In genomic region chr1:942411-942821, GRCh38 we compare ENCODE assay signal across 8 cellular contexts. TPM values are rescaled to one million over a fixed set of nuclear protein-coding genes. Genes with fewer than 3 reads are reported as not detected.
DNase-seq lines count a peak whose midpoint lies in the region; ATAC-seq and TF ChIP-seq lines count a peak whose summit lies in the region.
"Had no signal": no experiment of that assay in that cellular context is flagged by ENCODE, and none has a peak within 500 bp of the region (broad histone marks: within the 10 kb centered on the region; RNA-seq: fewer than 3 reads in every experiment).

No MANE protein-coding gene starts in this region.

- H3K4me3 ChIP-seq in KMS-11 (IDR thresholded peaks at IDR 0.05; ENCODE audit: insufficient read depth, low read depth, low read length) (no peak overlapping the region), ectodermal cell (ENCODE audit: insufficient read depth, low read depth, low read length) (peak overlapping the region; percentile 31), ovary (peak overlapping the region; percentile 21)

- H3K4me1 ChIP-seq in KMS-11 (ENCODE audit: low read depth, poor library complexity, severe bottlenecking) (peaks cover 79% of the 10 kb centered on the region), ectodermal cell (ENCODE audit: control insufficient read depth, insufficient read depth, low read length) (peaks cover 40% of the 10 kb centered on the region), ovary (ENCODE audit: insufficient read depth) (peaks cover 31% of the 10 kb centered on the region)

- TF ChIP-seq POLR2A in ovary (IDR thresholded peaks at IDR 0.05) = no peak

- 1% methylated on average over 48 of the region's 48 CpGs for WGBS in ectodermal cell, 2 experiments
- 0 to 2% (median 1%) methylated on average over 2 to 48 of the region's 48 CpGs for WGBS in ovary, 3 donors

- H3K27me3 ChIP-seq in KMS-11 (ENCODE audit: insufficient read depth, low read depth) = peaks cover 48% of the 10 kb centered on the region
- H3K27me3 ChIP-seq in ectodermal cell (ENCODE audit: control insufficient read depth, insufficient read depth, low read length, poor library complexity, severe bottlenecking) = peaks cover 67% of the 10 kb centered on the region
- H3K27me3 ChIP-seq in ovary = peaks cover 10% of the 10 kb centered on the region

- DNase-seq in COR-L47 (lab: John Stamatoyannopoulos, UW) (peak; percentile 48), ovary (peak in 1 of 5 donors; percentile 58), hypothalamus (lab: John Stamatoyannopoulos, UW) (no peak), MV-4-11 (lab: John Stamatoyannopoulos, UW) (no peak)
- DNase-seq: hippocampal formation had no signal

- H3K27ac ChIP-seq in KMS-11 = no peak overlapping the region
- H3K27ac ChIP-seq in ectodermal cell (ENCODE audit: insufficient read depth, low read depth, low read length, poor library complexity, severe bottlenecking) = no peak overlapping the region
- peak overlapping the region in 1 of 2 donors; percentile 3 for H3K27ac ChIP-seq in ovary

- no peaks in the 10 kb centered on the region for H3K9me3 ChIP-seq in ectodermal cell (ENCODE audit: control insufficient read depth, low read length)
- H3K9me3 ChIP-seq in ovary = no peaks in the 10 kb centered on the region

- H3K9ac ChIP-seq in KMS-11 = no peak overlapping the region

- ATAC-seq in HG03175 (IDR thresholded peaks at IDR 0.05; ENCODE audit: unreplicated experiment) = no peak

- H3K79me2 ChIP-seq in KMS-11 (ENCODE audit: insufficient read depth, low read depth) = no peaks in the 10 kb centered on the region

- TF ChIP-seq CTCF in KMS-11 (conservative IDR thresholded peaks at IDR 0.05; ENCODE audit: low read depth, low read length) = no peak
- no peak for TF ChIP-seq CTCF in ovary (IDR thresholded peaks at IDR 0.05)

- no peaks in the 10 kb centered on the region for H3K36me3 ChIP-seq in KMS-11 (ENCODE audit: insufficient read depth)
- H3K36me3 ChIP-seq in ectodermal cell (ENCODE audit: control insufficient read depth, insufficient read depth, low read length) = peaks cover 5% of the 10 kb centered on the region
- H3K36me3 ChIP-seq in ovary = no peaks in the 10 kb centered on the region

- intact Hi-C loops in ovary (cut with DNase I) = no loop called here

- peak overlapping the region; percentile 91 for H3K4me2 ChIP-seq in KMS-11

- no peak for TF ChIP-seq EP300 in ovary (IDR thresholded peaks at IDR 0.05)

- no peaks in the 10 kb centered on the region; the same call in 1 of the 2 replicates for H4K20me1 ChIP-seq in KMS-11 (ENCODE audit: insufficient read depth)

- no peak overlapping the region for H2AFZ ChIP-seq in KMS-11 (ENCODE audit: low read depth)

RNA-seq across cellular contexts. Expression of gene NOC2L, which starts 16.6 kb away (rescaled TPM):
- polyA plus RNA-seq in ectodermal cell (2013, experiment 1 of 4) = 90.0 TPM
- polyA plus RNA-seq in ectodermal cell (2013, experiment 2 of 4) = 87.3 TPM
- polyA plus RNA-seq in ectodermal cell (2013, experiment 3 of 4) = 58.0 TPM
- 57.1 TPM for polyA plus RNA-seq in ectodermal cell (2013, experiment 4 of 4)
- total RNA-seq in ovary = 10 to 100 TPM; 17.8 to 55.2 (median 46.3) TPM
- 10 to 100 TPM; 23.8 to 33.9 TPM for polyA plus RNA-seq in ovary

RNA-seq across cellular contexts. Expression of gene KLHL17, which starts 18.0 kb away (rescaled TPM):
- polyA plus RNA-seq in ectodermal cell (2013, experiment 1 of 4) = 27.9 TPM
- 23.2 TPM for polyA plus RNA-seq in ectodermal cell (2013, experiment 2 of 4)
- polyA plus RNA-seq in ectodermal cell (2013, experiment 3 of 4) = 24.3 TPM
- 26.7 TPM for polyA plus RNA-seq in ectodermal cell (2013, experiment 4 of 4)
- total RNA-seq in ovary = 1 to 10 TPM; 1.5 to 6.7 (median 2.1) TPM
- polyA plus RNA-seq in ovary = 1 to 10 TPM in 1 of 2 donors, under 1 TPM in 1; 0.13 to 2.2 TPM

RNA-seq across cellular contexts. Expression of gene SAMD11, which starts 18.7 kb away (rescaled TPM):
- 5.1 TPM for polyA plus RNA-seq in ectodermal cell (2013, experiment 1 of 4)
- polyA plus RNA-seq in ectodermal cell (2013, experiment 2 of 4) = 4.9 TPM
- 10.0 TPM for polyA plus RNA-seq in ectodermal cell (2013, experiment 3 of 4)
- 10.2 TPM for polyA plus RNA-seq in ectodermal cell (2013, experiment 4 of 4)
- total RNA-seq in ovary = 10 to 100 TPM in 1 of 7 donors, 1 to 10 TPM in 5, under 1 TPM in 1; 0.85 to 10.6 (median 2.3) TPM
- polyA plus RNA-seq in ovary = 1 to 10 TPM; 1.1 to 2.6 TPM

RNA-seq across cellular contexts. Expression of gene PLEKHN1, which starts 23.9 kb away (rescaled TPM):
- not detected for polyA plus RNA-seq in ectodermal cell (2013, experiment 1 of 4)
- polyA plus RNA-seq in ectodermal cell (2013, experiment 2 of 4) = 0.14 TPM
- polyA plus RNA-seq in ectodermal cell (2013, experiment 3 of 4) = not detected
- polyA plus RNA-seq in ectodermal cell (2013, experiment 4 of 4) = 0.08 TPM
- under 1 TPM in 5 of 7 donors, not detected in 2; 0.12 to 0.34 (median 0.20) TPM for total RNA-seq in ovary
- polyA plus RNA-seq in ovary = under 1 TPM in 1 of 2 donors, not detected in 1; 0.10 TPM

RNA-seq across cellular contexts. Expression of gene PERM1, which starts 39.5 kb away (rescaled TPM):
- polyA plus RNA-seq in ectodermal cell (2013, experiment 1 of 4) = not detected
- polyA plus RNA-seq in ectodermal cell (2013, experiment 2 of 4) = not detected
- not detected for polyA plus RNA-seq in ectodermal cell (2013, experiment 3 of 4)
- polyA plus RNA-seq in ectodermal cell (2013, experiment 4 of 4) = not detected
- under 1 TPM in 4 of 7 donors, not detected in 3; 0.07 to 0.32 (median 0.22) TPM for total RNA-seq in ovary
- polyA plus RNA-seq in ovary = under 1 TPM in 1 of 2 donors, not detected in 1; 0.34 TPM
